21 cellular contexts compared by ENCODE assay signal in the genomic region with DNA sequence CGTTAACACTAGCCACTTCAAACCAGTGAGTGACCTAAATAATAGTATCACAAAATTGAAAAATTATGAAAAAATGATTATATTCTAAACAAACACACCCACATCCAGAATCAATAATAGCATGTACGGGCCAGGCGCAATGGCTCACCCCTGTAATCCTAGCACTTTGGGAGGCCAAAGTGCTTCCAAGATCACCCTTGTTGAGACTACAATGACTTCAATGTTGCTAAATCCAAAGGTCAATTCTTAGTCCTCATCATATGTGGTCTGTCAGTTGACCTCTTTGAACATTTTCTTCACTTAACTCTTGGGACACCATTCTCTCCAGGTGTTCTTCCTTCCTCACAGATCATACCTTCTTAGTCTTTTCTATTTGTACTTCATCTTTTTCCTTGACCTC. TPM values are rescaled to one million over a fixed set of nuclear protein-coding genes. Genes with fewer than 3 reads are reported as not detected.
"Had no signal": no experiment of that assay in that cellular context is flagged by ENCODE, and none has a peak within 500 bp of the region (broad histone marks: within the 10 kb centered on the region; RNA-seq: fewer than 3 reads in every experiment).

No MANE protein-coding gene starts in this region.

- H3K4me3 Mint-ChIP-seq: activated naive CD8-positive, alpha-beta T cell treated with anti-CD3 and anti-CD28 coated beads, Interleukin-2, amount 10 ng/mL, durations not matched to agents 7 days and 5 days; natural killer cell treated with Interleukin-12 subunit alpha and Interleukin-12 subunit beta and Interleukin-15 and Interleukin-18, amount 100 ng/mL, for 72 hours; type B pancreatic cell; WTC11 had no signal

- H2AFZ ChIP-seq: hepatocyte, parathyroid adenoma had no signal

- H3K4me1 Mint-ChIP-seq: WTC11 had no signal

- H3K9me3 ChIP-seq: body of pancreas, neutrophil, spleen, suprapubic skin had no signal

- ATAC-seq: body of pancreas; natural killer cell treated with Interleukin-12 subunit alpha and Interleukin-12 subunit beta and Interleukin-15 and Interleukin-18, amount 100 ng/mL, for 72 hours; sciatic nerve; WTC11 had no signal

- H3K27me3 ChIP-seq: body of pancreas, hepatocyte, neutrophil, spleen, suprapubic skin had no signal

- H3K9me3 Mint-ChIP-seq: activated naive CD8-positive, alpha-beta T cell treated with anti-CD3 and anti-CD28 coated beads, Interleukin-2, amount 10 ng/mL, durations not matched to agents 7 days and 5 days; natural killer cell treated with Interleukin-12 subunit alpha and Interleukin-12 subunit beta and Interleukin-15 and Interleukin-18, amount 100 ng/mL, for 72 hours; type B pancreatic cell; WTC11 had no signal

- H3K79me2 ChIP-seq: hepatocyte, parathyroid adenoma had no signal

- H3K9ac ChIP-seq: parathyroid adenoma had no signal

- H3K4me2 ChIP-seq: hepatocyte had no signal

- H3K27me3 Mint-ChIP-seq: activated naive CD8-positive, alpha-beta T cell treated with anti-CD3 and anti-CD28 coated beads, Interleukin-2, amount 10 ng/mL, durations not matched to agents 7 days and 5 days; natural killer cell treated with Interleukin-12 subunit alpha and Interleukin-12 subunit beta and Interleukin-15 and Interleukin-18, amount 100 ng/mL, for 72 hours; type B pancreatic cell had no signal

- H3K27ac ChIP-seq: body of pancreas, hepatocyte, neutrophil, parathyroid adenoma, SK-N-MC, spleen, suprapubic skin had no signal

- H3K4me1 ChIP-seq: body of pancreas, parathyroid adenoma, suprapubic skin had no signal

- DNase-seq: activated CD4-positive, alpha-beta T cell treated with anti-CD3 and anti-CD28 coated beads for 4 hours; activated CD8-positive, alpha-beta memory T cell treated with anti-CD3 and anti-CD28 coated beads for 24 hours; activated CD8-positive, alpha-beta memory T cell treated with anti-CD3 and anti-CD28 coated beads, Interleukin-2, amount 50 U/mL, for 48 hours; activated naive CD8-positive, alpha-beta T cell treated with anti-CD3 and anti-CD28 coated beads, Interleukin-2, amount 10 ng/mL, durations not matched to agents 7 days and 5 days; body of pancreas; foreskin fibroblast; mesendoderm; spleen; stimulated activated CD4-positive, alpha-beta T cell treated with anti-CD3 and anti-CD28 coated beads, Interleukin-4, amount 100 ng/mL, for 4 hours; stimulated activated naive CD4-positive, alpha-beta T cell treated with Interleukin-2 at 50 U/mL for 16 hours had no signal

- H3K4me3 ChIP-seq: body of pancreas, hepatocyte, SK-N-MC, spleen, suprapubic skin had no signal

- H3K27ac Mint-ChIP-seq: activated naive CD8-positive, alpha-beta T cell treated with anti-CD3 and anti-CD28 coated beads, Interleukin-2, amount 10 ng/mL, durations not matched to agents 7 days and 5 days; type B pancreatic cell; WTC11 had no signal

RNA-seq across cellular contexts. Expression of a gene that starts 29.3 kb away (rescaled TPM):
- total RNA-seq: activated naive CD8-positive, alpha-beta T cell treated with anti-CD3 and anti-CD28 coated beads, Interleukin-2, amount 10 ng/mL, durations not matched to agents 7 days and 5 days; cardiac septum; dermis microvascular lymphatic vessel endothelial cell; natural killer cell treated with Interleukin-12 subunit alpha and Interleukin-12 subunit beta and Interleukin-15 and Interleukin-18, amount 100 ng/mL, for 72 hours; sciatic nerve; WTC11 had no signal
